In the genomic region with DNA sequence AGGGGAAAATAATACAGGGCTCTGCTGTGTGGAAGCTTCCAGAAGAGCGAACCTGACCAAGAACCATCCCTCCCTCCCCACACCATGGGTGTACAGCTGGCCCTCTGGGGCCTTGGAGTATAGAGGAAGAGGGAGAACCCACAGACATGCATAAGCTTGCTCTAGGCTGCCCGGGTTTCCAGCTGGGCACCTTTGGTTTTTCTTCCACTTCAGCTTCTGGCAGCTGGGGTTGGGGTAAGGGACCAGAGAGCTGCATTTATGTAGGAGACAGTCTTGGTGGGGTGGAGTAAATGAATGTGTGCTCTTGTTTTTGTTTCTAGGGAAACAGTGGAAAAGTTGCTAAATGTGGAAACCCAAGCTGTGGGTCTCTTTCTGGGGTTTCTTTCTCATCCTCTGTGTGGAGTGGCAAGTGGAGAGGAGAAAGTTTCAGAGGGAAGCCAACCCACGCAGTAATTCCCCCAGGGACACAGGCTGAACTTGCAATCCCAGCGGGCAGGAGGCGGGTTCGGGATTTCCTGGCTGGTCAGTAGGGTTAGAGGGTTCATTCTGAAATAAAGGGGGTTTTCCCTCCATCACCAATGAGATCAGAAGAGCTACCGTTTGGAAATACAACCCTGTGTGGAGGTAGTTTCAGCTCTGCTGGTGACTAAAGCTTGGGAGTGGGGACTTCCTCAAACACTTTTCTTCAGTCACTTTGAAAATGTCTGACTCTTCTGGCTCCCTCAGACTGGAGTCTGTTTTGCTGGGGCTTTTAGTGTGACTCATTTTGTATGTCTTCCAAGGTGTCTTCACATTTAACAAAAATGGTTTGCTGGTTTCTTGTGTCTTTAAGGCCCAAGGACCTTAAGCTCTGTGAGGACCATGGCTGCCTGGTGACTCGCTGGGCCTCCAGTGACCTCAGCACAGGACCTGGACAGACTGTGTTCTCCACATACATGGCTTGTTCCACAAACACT, we compare ENCODE assay signal across 8 cellular contexts. TPM values are rescaled to one million over a fixed set of nuclear protein-coding genes. Genes with fewer than 3 reads are reported as not detected.
DNase-seq lines count a peak whose midpoint lies in the region; ATAC-seq and TF ChIP-seq lines count a peak whose summit lies in the region.

No MANE protein-coding gene starts in this region.

- intact Hi-C loops in left colon (cut with DNase I, micrococcal nuclease), result no loop called here

- H3K9me3 Mint-ChIP-seq in activated naive CD8-positive, alpha-beta T cell (ENCODE audit: low read depth), result no peaks in the 10 kb centered on the region
- H3K9me3 Mint-ChIP-seq in memory B cell, result no peaks in the 10 kb centered on the region

- peak; percentile 61 for DNase-seq in AG20443 (ENCODE audit: low spot score)
- DNase-seq in memory B cell (ENCODE audit: low spot score in 2 of 2), result no peak
- no peak for DNase-seq in DMS153 treated with DMSO at 0.1 percent for 48 hours (lab: John Stamatoyannopoulos, UW; ENCODE audit: unreplicated experiment)
- DNase-seq in HuH-7.5 (ENCODE audit: low spot score), result no peak
- DNase-seq in left colon, result no peak

- H3K27ac Mint-ChIP-seq in activated naive CD8-positive, alpha-beta T cell, result peak overlapping the region; percentile 96
- H3K27ac Mint-ChIP-seq in memory B cell, result no peak overlapping the region

- H3K27me3 Mint-ChIP-seq in activated naive CD8-positive, alpha-beta T cell, result no peaks in the 10 kb centered on the region
- H3K27me3 Mint-ChIP-seq in memory B cell, result no peaks in the 10 kb centered on the region

- H3K4me1 Mint-ChIP-seq in activated naive CD8-positive, alpha-beta T cell (ENCODE audit: low read depth), result peaks cover 31% of the 10 kb centered on the region
- H3K4me1 Mint-ChIP-seq in memory B cell, result peaks cover 14% of the 10 kb centered on the region

- TF ChIP-seq POLR2A in GM19193 (IDR thresholded peaks at IDR 0.05; ENCODE audit: extremely low read depth, insufficient read depth, insufficient read length), result peak; percentile 34

- ATAC-seq in HG03442 (IDR thresholded peaks at IDR 0.05; ENCODE audit: unreplicated experiment), result peak; percentile 57
- ATAC-seq in memory B cell (ENCODE audit: low read depth), result peak; percentile 37
- ATAC-seq in left colon, result no peak

- peak overlapping the region; percentile 68 for H3K4me3 Mint-ChIP-seq in activated naive CD8-positive, alpha-beta T cell
- H3K4me3 Mint-ChIP-seq in memory B cell, result no peak overlapping the region

- peaks cover 2% of the 10 kb centered on the region for H3K36me3 Mint-ChIP-seq in activated naive CD8-positive, alpha-beta T cell
- no peaks in the 10 kb centered on the region for H3K36me3 Mint-ChIP-seq in memory B cell

RNA-seq across cellular contexts. Expression of gene SRGN, which starts 22.2 kb away (rescaled TPM):
- total RNA-seq in left colon, result 10 to 100 TPM; 19.5 to 38.0 TPM

RNA-seq across cellular contexts. Expression of gene VPS26A, which starts 58.3 kb away (rescaled TPM):
- total RNA-seq in left colon, result 10 to 100 TPM; 58.3 to 67.6 TPM
